ENCODE assay signal across 8 cellular contexts in genomic region chr12:112978163-112979081, GRCh38. TPM values are rescaled to one million over a fixed set of nuclear protein-coding genes. Genes with fewer than 3 reads are reported as not detected.
A peak's percentile ranks its signal among the peaks of the same experiment; 100 is the strongest.
DNase-seq lines count a peak whose midpoint lies in the region; ATAC-seq lines count a peak whose summit lies in the region.

OAS2 (plus strand) TSS chr12:112978519; CDS start chr12:112978609, 90 bp downstream.

- H3K36me3 Mint-ChIP-seq in dendritic cell treated with granulocyte-macrophage colony-stimulating factor and Interleukin-4, amounts not matched to agents 40 ng/mL and 50 ng/mL, for 4 days (ENCODE audit: low read depth), result peaks cover 13% of the 10 kb centered on the region

- ATAC-seq in GM19372 (IDR thresholded peaks at IDR 0.05; ENCODE audit: low read depth, unreplicated experiment) (peak; percentile 82), HG03521 (IDR thresholded peaks at IDR 0.05; ENCODE audit: unreplicated experiment) (peak; percentile 89)

- H3K4me1 ChIP-seq in mononuclear cell (ENCODE audit: insufficient read depth, low read length), result peaks cover 42% of the 10 kb centered on the region

- H3K9me3 Mint-ChIP-seq in dendritic cell treated with granulocyte-macrophage colony-stimulating factor and Interleukin-4, amounts not matched to agents 40 ng/mL and 50 ng/mL, for 4 days, result peaks cover 6% of the 10 kb centered on the region

- peak within 1 kb of the TSS; percentile 84 for H3K4me3 ChIP-seq in mononuclear cell (ENCODE audit: low read length)

- peaks cover 65% of the 10 kb centered on the region for H3K4me1 Mint-ChIP-seq in dendritic cell treated with granulocyte-macrophage colony-stimulating factor and Interleukin-4, amounts not matched to agents 40 ng/mL and 50 ng/mL, for 4 days (ENCODE audit: low read depth)

- H3K27ac Mint-ChIP-seq in dendritic cell treated with granulocyte-macrophage colony-stimulating factor and Interleukin-4, amounts not matched to agents 40 ng/mL and 50 ng/mL, for 4 days, result peak within 1 kb of the TSS; percentile 99

- H3K9me3 ChIP-seq in mononuclear cell (ENCODE audit: low read depth, low read length), result peaks cover 8% of the 10 kb centered on the region

- intact Hi-C loops in dendritic cell treated with granulocyte-macrophage colony-stimulating factor and Interleukin-4, amounts not matched to agents 40 ng/mL and 50 ng/mL, for 4 days (cut with micrococcal nuclease), result loop anchor here (2.0 to 5.0 kb wide), 2 partner anchors 36 to 72 kb away; partner anchors contain the start of gene OAS1

- H3K27me3 ChIP-seq in mononuclear cell (ENCODE audit: insufficient read depth, low read length), result no peaks in the 10 kb centered on the region

- DNase-seq in AG20443 (ENCODE audit: low spot score) (peak; percentile 84), HK-2 (ENCODE audit: unreplicated experiment) (no peak)
- DNase-seq in activated CD4-positive, alpha-beta T cell treated with anti-CD3 and anti-CD28 coated beads for 24 hours (ENCODE audit: low read depth in 2 of 2), result peak; percentile 58 to 63
- peak; percentile 47 to 76 for DNase-seq in stimulated activated CD8-positive, alpha-beta memory T cell treated with anti-CD3 and anti-CD28 coated beads, Interleukin-7, amount 100 ng/mL, for 48 hours (ENCODE audit: extremely low read depth in 1 of 2, low read depth in 1 of 2)

- H3K4me3 Mint-ChIP-seq in dendritic cell treated with granulocyte-macrophage colony-stimulating factor and Interleukin-4, amounts not matched to agents 40 ng/mL and 50 ng/mL, for 4 days, result peak within 1 kb of the TSS; percentile 92

- no peaks in the 10 kb centered on the region for H3K27me3 Mint-ChIP-seq in dendritic cell treated with granulocyte-macrophage colony-stimulating factor and Interleukin-4, amounts not matched to agents 40 ng/mL and 50 ng/mL, for 4 days

RNA-seq across cellular contexts. Expression of gene OAS2, which starts in this region (rescaled TPM):
- 22.2 TPM for total RNA-seq in mononuclear cell
